30 cellular contexts compared by ENCODE assay signal in genomic region chr14:66831190-66831589, GRCh38.
"Had no signal": no experiment of that assay in that cellular context is flagged by ENCODE, and none has a peak within 500 bp of the region (broad histone marks: within the 10 kb centered on the region; RNA-seq: fewer than 3 reads in every experiment).

No MANE protein-coding gene starts in this region.

- H3K27me3 ChIP-seq: ascending aorta, breast epithelium, cardiac muscle cell, colonic mucosa, esophagus squamous epithelium, gastroesophageal sphincter had no signal

- H3K36me3 ChIP-seq: ascending aorta, breast epithelium, cardiac muscle cell, colonic mucosa, esophagus squamous epithelium, gastroesophageal sphincter, WERI-Rb-1 had no signal

- H3K27ac ChIP-seq: ascending aorta, breast epithelium, cardiac muscle cell, colonic mucosa, epithelial cell of prostate, esophagus squamous epithelium, gastroesophageal sphincter, WERI-Rb-1 had no signal

- ATAC-seq: activated CD4-positive, alpha-beta T cell treated with anti-CD3 and anti-CD28 coated beads for 36 hours; activated CD4-positive, CD25-positive, alpha-beta regulatory T cell treated with anti-CD3 and anti-CD28 coated beads, Interleukin-2, amount 50 U/mL, for 24 hours; activated CD8-positive, alpha-beta memory T cell treated with anti-CD3 and anti-CD28 coated beads, Interleukin-2, amount 10 ng/mL, durations not matched to agents 7 days and 5 days; activated CD8-positive, alpha-beta T cell treated with anti-CD3 and anti-CD28 coated beads, Interleukin-2, amount 10 ng/mL, durations not matched to agents 7 days and 5 days; activated naive CD4-positive, alpha-beta T cell treated with anti-CD3 and anti-CD28 coated beads, Interleukin-2, amount 50 U/mL, for 72 hours; gastroesophageal sphincter; T-helper 17 cell had no signal

- H3K4me1 ChIP-seq: ascending aorta, breast epithelium, colonic mucosa, esophagus squamous epithelium, gastroesophageal sphincter had no signal

- H3K4me3 ChIP-seq: ascending aorta, breast epithelium, cardiac muscle cell, colonic mucosa, esophagus squamous epithelium, gastroesophageal sphincter had no signal

- H3K9me3 ChIP-seq: ascending aorta, breast epithelium, colonic mucosa, esophagus squamous epithelium, gastroesophageal sphincter had no signal

- FAIRE-seq: endothelial cell of umbilical vein had no signal

- DNase-seq: activated B cell treated with CpG ODN at 0.5 μM for 24 hours; activated CD4-positive, alpha-beta memory T cell treated with anti-CD3 and anti-CD28 coated beads for 36 hours; activated CD4-positive, alpha-beta T cell treated with anti-CD3 and anti-CD28 coated beads for 36 hours; activated CD4-positive, alpha-beta T cell treated with anti-CD3 and anti-CD28 coated beads, Interleukin-2, amount 10 ng/mL, durations not matched to agents 24 days and 14 days; activated CD8-positive, alpha-beta memory T cell treated with anti-CD3 and anti-CD28 coated beads, Interleukin-2, amount 10 ng/mL, durations not matched to agents 7 days and 5 days; activated CD8-positive, alpha-beta memory T cell treated with anti-CD3 and anti-CD28 coated beads, Interleukin-2, amount 50 U/mL, for 4 hours; activated CD8-positive, alpha-beta T cell treated with anti-CD3 and anti-CD28 coated beads, Interleukin-2, amount 10 ng/mL, durations not matched to agents 7 days and 5 days; activated gamma-delta T cell; activated naive CD4-positive, alpha-beta T cell; activated naive CD4-positive, alpha-beta T cell treated with anti-CD3 and anti-CD28 coated beads, Interleukin-2, amount 10 ng/mL, durations not matched to agents 7 days and 5 days; activated naive CD8-positive, alpha-beta T cell treated with anti-CD3 and anti-CD28 coated beads, Interleukin-2, amount 10 ng/mL, durations not matched to agents 7 days and 5 days; activated T-cell treated with anti-CD3 and anti-CD28 coated beads, Interleukin-2, amount 50 U/mL, for 1 hour; activated T-cell treated with anti-CD3 and anti-CD28 coated beads, Interleukin-2, amount 50 U/mL, for 48 hours; central memory CD4-positive, alpha-beta T cell; cerebellar nuclear complex; colonic mucosa; effector CD8-positive, alpha-beta T cell; esophagus squamous epithelium; foreskin melanocyte; T-helper 17 cell; T1000; WERI-Rb-1 had no signal
